In genomic region chr18:35284846-35285245, GRCh38 we compare ENCODE assay signal across 14 cellular contexts. TPM values are rescaled to one million over a fixed set of nuclear protein-coding genes. Genes with fewer than 3 reads are reported as not detected.
DNase-seq lines count a peak whose midpoint lies in the region; ATAC-seq and TF ChIP-seq lines count a peak whose summit lies in the region.
"Had no signal": no experiment of that assay in that cellular context is flagged by ENCODE, and none has a peak within 500 bp of the region (broad histone marks: within the 10 kb centered on the region; RNA-seq: fewer than 3 reads in every experiment).

No MANE protein-coding gene starts in this region.

- H3K4me1 ChIP-seq in IMR-90 (ENCODE audit: control insufficient read depth, insufficient read depth, low read length) (peaks cover 5% of the 10 kb centered on the region), GM23248 (ENCODE audit: insufficient read depth) (peaks cover 15% of the 10 kb centered on the region)

- CTCF ChIA-PET in IMR-90 (lab: Yijun Ruan, JAX) = no interaction called here

- no peak for ATAC-seq in IMR-90 (ENCODE audit: low read depth)
- no peak for ATAC-seq in HG02759 (IDR thresholded peaks at IDR 0.05; ENCODE audit: unreplicated experiment)
- ATAC-seq: HCT116 had no signal

- no peak overlapping the region for H2AK9ac ChIP-seq in IMR-90 (replicated peaks; ENCODE audit: low read depth, low read length, poor library complexity)

- H3K27me3 ChIP-seq in IMR-90 (ENCODE audit: control insufficient read depth, insufficient read depth, low read length) (no peaks in the 10 kb centered on the region), GM23248 (replicated peaks; ENCODE audit: insufficient read depth) (no peaks in the 10 kb centered on the region)
- H3K27me3 ChIP-seq: BLaER1 treated with 17β-estradiol and CSF1 and Interleukin-3, amounts not matched to agents 10 nM and 100 nM had no signal

- no CpG with 5 or more reads among the region's 3 CpGs for WGBS in IMR-90 (ENCODE audit: extremely low coverage in 2 of 2, insufficient read length in 1 of 2), 2 experiments
- 50 to 65% methylated on average over 3 of the region's 3 CpGs for WGBS in GM23248 (ENCODE audit: low coverage in 1 of 2, low lambda C conversion rate in 2 of 2, missing lambda C conversion rate in 2 of 2), 2 experiments

- H3K56ac ChIP-seq in IMR-90 (ENCODE audit: extremely low read depth, insufficient read depth, low read length) = no peak overlapping the region

- H3F3A ChIP-seq in GM23248 (ENCODE audit: insufficient read depth) = peaks cover 27% of the 10 kb centered on the region

- H3K79me1 ChIP-seq in IMR-90 (ENCODE audit: low read depth in 1 of 2, low read length in 2 of 2) = peaks cover 14 to 42% of the 10 kb centered on the region in 2 experiments

- no peak overlapping the region for H2BK20ac ChIP-seq in IMR-90 (ENCODE audit: low read depth, low read length)

- H2BK15ac ChIP-seq in IMR-90 (ENCODE audit: low read depth, low read length) = no peak overlapping the region

- H3K27ac ChIP-seq in IMR-90 (ENCODE audit: insufficient read depth, low read length) (no peak overlapping the region), GM23248 (no peak overlapping the region)
- H3K27ac ChIP-seq: 22Rv1; BLaER1 treated with 17β-estradiol and CSF1 and Interleukin-3, amounts not matched to agents 10 nM and 100 nM; KMS-11 had no signal

- no peak overlapping the region for H4K91ac ChIP-seq in IMR-90 (ENCODE audit: insufficient read depth, low read depth, low read length)

- H2AK5ac ChIP-seq in IMR-90 (ENCODE audit: low read depth, low read length) = no peak overlapping the region

- peaks cover 89% of the 10 kb centered on the region for H3K79me2 ChIP-seq in GM23248 (ENCODE audit: insufficient read depth)

- no peak overlapping the region for H3K18ac ChIP-seq in IMR-90 (ENCODE audit: low read depth, low read length)

- in situ Hi-C loops in IMR-90 (cut with MboI; ENCODE audit: low sequenced_read_pairs) (no loop called here), GM23248 (cut with MboI) (no loop called here)

- POLR2A ChIA-PET in IMR-90 (lab: Charles Lee; ENCODE audit: unreplicated experiment) = no interaction called here

- TF ChIP-seq POLR2A in IMR-90 (IDR thresholded peaks at IDR 0.05; ENCODE audit: low read depth, low read length) = no peak

- H3K9me2 ChIP-seq in GM23248 (ENCODE audit: insufficient read depth) = no peaks in the 10 kb centered on the region

- peaks cover 18% of the 10 kb centered on the region for H3K36me3 ChIP-seq in IMR-90 (ENCODE audit: control insufficient read depth, insufficient read depth, low read length)
- no peaks in the 10 kb centered on the region for H3K36me3 ChIP-seq in GM23248 (ENCODE audit: low read depth)

- H3K9me1 ChIP-seq in IMR-90 (ENCODE audit: insufficient read depth, low read length) = 0 out of 2 replicates have a peak, but pooled peaks cover 2% of the 10 kb centered on the region

- TF ChIP-seq CTCF in IMR-90 (conservative IDR thresholded peaks at IDR 0.05; ENCODE audit: low read depth, low read length) = no peak

- peak overlapping the region; percentile 10 for H2AFZ ChIP-seq in IMR-90 (replicated peaks; ENCODE audit: low read length, poor library complexity)
- no peak overlapping the region for H2AFZ ChIP-seq in GM23248

- DNase-seq in DMS 273 (lab: John Stamatoyannopoulos, UW; ENCODE audit: unreplicated experiment) = peak; percentile 45
- DNase-seq in DMS 273 treated with DMSO at 0.1 percent for 48 hours (lab: John Stamatoyannopoulos, UW) = no peak
- no peak for DNase-seq in IMR-90
- peak; percentile 56 for DNase-seq in cerebellum (ENCODE audit: low spot score)
- DNase-seq in DMS114 treated with DMSO at 0.1 percent for 48 hours (lab: John Stamatoyannopoulos, UW; ENCODE audit: unreplicated experiment) = no peak
- DNase-seq in GM23248 = no peak
- DNase-seq: CD4-positive, CD25-positive, alpha-beta regulatory T cell; DND-41; GF-D8 had no signal

- no peak overlapping the region for H3K23ac ChIP-seq in IMR-90 (ENCODE audit: low read depth, low read length)

- H3K9ac ChIP-seq in IMR-90 (ENCODE audit: low read depth, low read length) (no peak overlapping the region), GM23248 (no peak overlapping the region)
- H3K9ac ChIP-seq: BLaER1 treated with 17β-estradiol and CSF1 and Interleukin-3, amounts not matched to agents 10 nM and 100 nM; KMS-11 had no signal

- no peak overlapping the region for H3K4me3 ChIP-seq in IMR-90 (ENCODE audit: insufficient read depth, low read depth, low read length)
- no peak overlapping the region for H3K4me3 ChIP-seq in GM23248

- H4K8ac ChIP-seq in IMR-90 (ENCODE audit: low read depth in 2 of 2, low read length in 2 of 2) = no peak overlapping the region

- H3K4me2 ChIP-seq in IMR-90 (ENCODE audit: low read depth, low read length) (no peak overlapping the region), GM23248 (ENCODE audit: unreplicated experiment) (no peak overlapping the region)
- H3K4me2 ChIP-seq: BLaER1 treated with 17β-estradiol and CSF1 and Interleukin-3, amounts not matched to agents 10 nM and 100 nM; KMS-11 had no signal

- BruUV-seq in IMR-90 (replicated peaks; lab: Mats Ljungman, UMichigan) = no TSS peak

- H4K20me1 ChIP-seq in IMR-90 (ENCODE audit: insufficient read depth, low read length) (no peaks in the 10 kb centered on the region; the same call in 1 of the 2 replicates), GM23248 (ENCODE audit: insufficient read depth) (no peaks in the 10 kb centered on the region)
- H4K20me1 ChIP-seq: BLaER1 treated with 17β-estradiol and CSF1 and Interleukin-3, amounts not matched to agents 10 nM and 100 nM had no signal

- no peak overlapping the region for H4K5ac ChIP-seq in IMR-90 (ENCODE audit: low read depth, low read length)

- intact Hi-C loops in IMR-90 (cut with micrococcal nuclease) = no loop called here

- no peak overlapping the region for H2BK120ac ChIP-seq in IMR-90 (ENCODE audit: low read depth, low read length)

- H3K9me3 ChIP-seq in IMR-90 (ENCODE audit: control insufficient read depth, insufficient read depth, low read length) (peaks cover 18% of the 10 kb centered on the region; the same call in 1 of the 2 replicates), GM23248 (ENCODE audit: low read depth) (no peaks in the 10 kb centered on the region)

- dilution Hi-C loops in IMR-90 (cut with HindIII; ENCODE audit: low sequenced_read_pairs, unreplicated experiment) = no loop called here

- no peak overlapping the region for H3K4ac ChIP-seq in IMR-90 (ENCODE audit: low read depth, low read length)

- H2BK5ac ChIP-seq in IMR-90 (ENCODE audit: low read depth, low read length, poor library complexity, severe bottlenecking) = no peak overlapping the region

- H3K14ac ChIP-seq in IMR-90 (replicated peaks; ENCODE audit: low read depth, low read length) = no peak overlapping the region

- TF ChIP-seq RAD21 in IMR-90 (IDR thresholded peaks at IDR 0.05; ENCODE audit: low read length) = no peak

TF ChIP-seq in IMR-90, 13 proteins besides CTCF, POLR2A, EP300 and RAD21:
- TF ChIP-seq CEBPB (IDR thresholded peaks at IDR 0.05; ENCODE audit: low read depth, low read length) = no peak
- no peak for TF ChIP-seq MAZ (IDR thresholded peaks at IDR 0.05; ENCODE audit: borderline replicate concordance, low read depth, low read length)
- no peak for TF ChIP-seq MXI1 (IDR thresholded peaks at IDR 0.05; ENCODE audit: borderline replicate concordance, low read depth, low read length)
- TF ChIP-seq MAFK (IDR thresholded peaks at IDR 0.05; ENCODE audit: low read depth, low read length) = no peak

RNA-seq across cellular contexts. Expression of gene ZSCAN30, which starts 5.2 kb away (rescaled TPM):
- total RNA-seq in IMR-90 (2012; rRNA removed) = 16.9 and 17.7 TPM in 2 replicates
- 7.0 and 9.9 TPM in 2 replicates for polyA plus RNA-seq in IMR-90 (2012; rRNA removed)
- 2.6 and 2.7 TPM in 2 replicates for polyA plus RNA-seq in IMR-90 (2012; cell fraction: cytosol; rRNA removed)
- 6.6 and 41.0 TPM in 2 replicates for polyA plus RNA-seq in IMR-90 (2012; cell fraction: nucleus; rRNA removed; ENCODE audit: low replicate concordance)
- total RNA-seq in cerebellum = 27.8 TPM
- total RNA-seq in GM23248 (2014; rRNA removed; shearing (Covaris generic)) = 21.3 and 26.4 TPM in 2 replicates
- polyA plus RNA-seq in GM23248 (2016; fragmentation: Nextera tagmentation; extraction: Ambion mirVana) = 10.3 and 13.7 TPM in 2 replicates

RNA-seq across cellular contexts. Expression of gene ZNF397, which starts 44.0 kb away (rescaled TPM):
- 9.9 and 11.1 TPM in 2 replicates for total RNA-seq in IMR-90 (2012; rRNA removed)
- 3.2 and 5.5 TPM in 2 replicates for polyA plus RNA-seq in IMR-90 (2012; rRNA removed)
- 0.70 and 1.9 TPM in 2 replicates for polyA plus RNA-seq in IMR-90 (2012; cell fraction: cytosol; rRNA removed)
- polyA plus RNA-seq in IMR-90 (2012; cell fraction: nucleus; rRNA removed; ENCODE audit: low replicate concordance) = 1.5 and 9.7 TPM in 2 replicates
- total RNA-seq in cerebellum = 56.8 TPM
- 8.7 and 10.6 TPM in 2 replicates for total RNA-seq in GM23248 (2014; rRNA removed; shearing (Covaris generic))
- polyA plus RNA-seq in GM23248 (2016; fragmentation: Nextera tagmentation; extraction: Ambion mirVana) = 6.5 and 8.2 TPM in 2 replicates

RNA-seq across cellular contexts. Expression of gene ZNF24, which starts 59.4 kb away (rescaled TPM):
- 20.8 and 38.3 TPM in 2 replicates for total RNA-seq in IMR-90 (2012; rRNA removed)
- polyA plus RNA-seq in IMR-90 (2012; rRNA removed) = 5.6 and 7.6 TPM in 2 replicates
- 0.90 and 1.6 TPM in 2 replicates for polyA plus RNA-seq in IMR-90 (2012; cell fraction: cytosol; rRNA removed)
- 1.8 and 10.5 TPM in 2 replicates for polyA plus RNA-seq in IMR-90 (2012; cell fraction: nucleus; rRNA removed; ENCODE audit: low replicate concordance)
- total RNA-seq in cerebellum = 69.6 TPM
- total RNA-seq in GM23248 (2014; rRNA removed; shearing (Covaris generic)) = 23.1 and 23.6 TPM in 2 replicates
- polyA plus RNA-seq in GM23248 (2016; fragmentation: Nextera tagmentation; extraction: Ambion mirVana) = 32.3 and 33.1 TPM in 2 replicates

Comparison
In these comparisons a context has a peak if more than half of its experiments do, and no peak if none do; other contexts are left out.
1. DNase-seq: peak in DMS 273 (single experiment) and cerebellum (single experiment); none in DMS 273 treated with DMSO at 0.1 percent for 48 hours (single experiment), IMR-90 (single experiment), DMS114 treated with DMSO at 0.1 percent for 48 hours (single experiment) and GM23248 (single experiment).